8 cellular contexts compared by ENCODE assay signal in the genomic region with DNA sequence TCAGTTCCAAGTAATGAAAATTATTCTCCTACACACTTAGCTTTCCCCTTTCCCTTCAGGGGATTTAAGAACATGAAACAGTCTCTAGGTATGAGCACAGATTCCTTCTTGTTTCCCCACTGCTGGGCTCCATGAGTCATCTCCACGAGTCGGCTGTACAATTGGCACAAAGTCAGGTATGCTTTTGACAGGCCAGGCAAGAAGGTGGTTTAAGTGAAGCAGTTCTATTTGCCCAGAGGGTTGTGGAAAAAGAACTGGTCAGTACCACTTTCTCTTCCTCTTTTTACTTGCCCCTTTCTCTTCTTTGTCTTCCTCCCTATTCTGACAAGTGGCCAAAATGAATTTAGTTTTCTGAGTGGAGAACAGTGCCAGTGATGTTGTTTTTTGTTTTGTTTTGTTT. TPM values are rescaled to one million over a fixed set of nuclear protein-coding genes. Genes with fewer than 3 reads are reported as not detected.
A peak's percentile ranks its signal among the peaks of the same experiment; 100 is the strongest.
DNase-seq lines count a peak whose midpoint lies in the region; ATAC-seq, FAIRE-seq and TF ChIP-seq lines count a peak whose summit lies in the region.

No MANE protein-coding gene starts in this region.

- no peaks in the 10 kb centered on the region for H3K9me3 Mint-ChIP-seq in osteocyte (ENCODE audit: unreplicated experiment)

- H3K27me3 Mint-ChIP-seq in osteocyte (ENCODE audit: unreplicated experiment): no peaks in the 10 kb centered on the region

- H3K4me3 Mint-ChIP-seq in osteocyte (ENCODE audit: unreplicated experiment): no peak overlapping the region

- peak; percentile 16 for DNase-seq in DMS 273 (lab: John Stamatoyannopoulos, UW; ENCODE audit: unreplicated experiment)
- DNase-seq in DMS 273 treated with DMSO at 0.1 percent for 48 hours (lab: John Stamatoyannopoulos, UW): no peak
- DNase-seq in NOMO-1 (lab: John Stamatoyannopoulos, UW; ENCODE audit: unreplicated experiment in 2 of 2): peak; percentile 58 to 74
- DNase-seq in dermis microvascular lymphatic vessel endothelial cell (ENCODE audit: low read depth in 2 of 2): peak; percentile 77 to 94
- DNase-seq in osteocyte (ENCODE audit: extremely low spot score, unreplicated experiment): no peak
- no peak for DNase-seq in NCI-H187 (lab: John Stamatoyannopoulos, UW)
- no peak for DNase-seq in frontal cortex (ENCODE audit: low spot score in 2 of 2)

- no peak for TF ChIP-seq CTCF in osteocyte (IDR thresholded peaks at IDR 0.05)

- peaks cover 47% of the 10 kb centered on the region for H3K36me3 Mint-ChIP-seq in osteocyte (ENCODE audit: unreplicated experiment)

- peak; percentile 81 for ATAC-seq in HG02678 (IDR thresholded peaks at IDR 0.05; ENCODE audit: unreplicated experiment)

- FAIRE-seq in frontal cortex (lab: Jason Lieb, UNC): no peak

- peaks cover 24% of the 10 kb centered on the region for H3K4me1 Mint-ChIP-seq in osteocyte (ENCODE audit: unreplicated experiment)

- H3K27ac Mint-ChIP-seq in osteocyte (ENCODE audit: unreplicated experiment): peak overlapping the region; percentile 74

RNA-seq across cellular contexts. Expression of gene DYNC1H1, which starts 16.3 kb away (rescaled TPM):
- total RNA-seq in dermis microvascular lymphatic vessel endothelial cell: 338 and 444 TPM in 2 replicates
- 821 and 886 TPM in 2 replicates for total RNA-seq in osteocyte
- 565 TPM for total RNA-seq in frontal cortex

Comparison
In these comparisons a context has a peak if more than half of its experiments do, and no peak if none do; other contexts are left out.
1. DNase-seq: peak in DMS 273 (single experiment), NOMO-1 (2 of 2) and dermis microvascular lymphatic vessel endothelial cell (2 of 2); none in DMS 273 treated with DMSO at 0.1 percent for 48 hours (single experiment), osteocyte (single experiment), NCI-H187 (0 of 2) and frontal cortex (0 of 2).